ENCODE assay signal across 10 cellular contexts in genomic region chr7:68321076-68321639, GRCh38.
DNase-seq lines count a peak whose midpoint lies in the region; ATAC-seq, FAIRE-seq and TF ChIP-seq lines count a peak whose summit lies in the region.
"Had no signal": no experiment of that assay in that cellular context is flagged by ENCODE, and none has a peak within 500 bp of the region (broad histone marks: within the 10 kb centered on the region; RNA-seq: fewer than 3 reads in every experiment).

No MANE protein-coding gene starts in this region.

- peaks cover 33% of the 10 kb centered on the region for H3K9me3 Mint-ChIP-seq in activated T-helper 2 cell treated with anti-CD3 and anti-CD28 coated beads, Interferon-gamma antibody, Interleukin-2, Interleukin-4, amounts not matched to agents 10 μg/mL and 5 μg/mL and 100 μg/mL, durations not matched to agents 14 hours and 24 hours and 36 hours

- no peak overlapping the region for H3K27ac Mint-ChIP-seq in activated T-helper 2 cell treated with anti-CD3 and anti-CD28 coated beads, Interferon-gamma antibody, Interleukin-2, Interleukin-4, amounts not matched to agents 10 μg/mL and 5 μg/mL and 100 μg/mL, durations not matched to agents 14 hours and 24 hours and 36 hours
- H3K27ac Mint-ChIP-seq: activated naive CD4-positive, alpha-beta T cell treated with anti-CD3 and anti-CD28 coated beads for 36 hours had no signal

- H3K4me1 Mint-ChIP-seq in activated T-helper 2 cell treated with anti-CD3 and anti-CD28 coated beads, Interferon-gamma antibody, Interleukin-2, Interleukin-4, amounts not matched to agents 10 μg/mL and 5 μg/mL and 100 μg/mL, durations not matched to agents 14 hours and 24 hours and 36 hours (ENCODE audit: low read depth) = no peaks in the 10 kb centered on the region

- FAIRE-seq in urothelium cell line (lab: Jason Lieb, UNC) = peak; percentile 27
- FAIRE-seq: GM18507 had no signal

- intact Hi-C loops in activated T-helper 2 cell treated with anti-CD3 and anti-CD28 coated beads, Interferon-gamma antibody, Interleukin-2, Interleukin-4, amounts not matched to agents 10 μg/mL and 5 μg/mL and 100 μg/mL, durations not matched to agents 14 hours and 24 hours and 36 hours (cut with micrococcal nuclease) = no loop called here

- peak; percentile 26 for DNase-seq in DMS53 (lab: John Stamatoyannopoulos, UW)
- DNase-seq in DMS53 treated with DMSO at 0.1 percent for 48 hours (lab: John Stamatoyannopoulos, UW; ENCODE audit: unreplicated experiment) = no peak
- peak; percentile 69 for DNase-seq in kidney tubule cell (ENCODE audit: low spot score)
- DNase-seq in urothelium cell line (ENCODE audit: low spot score) = peak; percentile 62
- no peak for DNase-seq in activated T-helper 2 cell treated with anti-CD3 and anti-CD28 coated beads, Interferon-gamma antibody, Interleukin-2, Interleukin-4, amounts not matched to agents 10 μg/mL and 5 μg/mL and 100 μg/mL, durations not matched to agents 14 hours and 24 hours and 36 hours (ENCODE audit: low spot score)
- DNase-seq: activated naive CD4-positive, alpha-beta T cell treated with anti-CD3 and anti-CD28 coated beads for 36 hours had no signal

- no peak for ATAC-seq in SK-N-SH treated with all-trans-retinoic acid at 6 μM for 48 hours
- ATAC-seq in HG03469 (IDR thresholded peaks at IDR 0.05; ENCODE audit: unreplicated experiment) = no peak
- no peak for ATAC-seq in HG02759 (IDR thresholded peaks at IDR 0.05; ENCODE audit: unreplicated experiment)

- no peaks in the 10 kb centered on the region for H3K27me3 Mint-ChIP-seq in activated T-helper 2 cell treated with anti-CD3 and anti-CD28 coated beads, Interferon-gamma antibody, Interleukin-2, Interleukin-4, amounts not matched to agents 10 μg/mL and 5 μg/mL and 100 μg/mL, durations not matched to agents 14 hours and 24 hours and 36 hours (ENCODE audit: low read depth)

- no peaks in the 10 kb centered on the region for H3K36me3 Mint-ChIP-seq in activated T-helper 2 cell treated with anti-CD3 and anti-CD28 coated beads, Interferon-gamma antibody, Interleukin-2, Interleukin-4, amounts not matched to agents 10 μg/mL and 5 μg/mL and 100 μg/mL, durations not matched to agents 14 hours and 24 hours and 36 hours (ENCODE audit: low read depth)

- H3K4me3 Mint-ChIP-seq in activated T-helper 2 cell treated with anti-CD3 and anti-CD28 coated beads, Interferon-gamma antibody, Interleukin-2, Interleukin-4, amounts not matched to agents 10 μg/mL and 5 μg/mL and 100 μg/mL, durations not matched to agents 14 hours and 24 hours and 36 hours (ENCODE audit: low read depth) = no peak overlapping the region
- H3K4me3 Mint-ChIP-seq: activated naive CD4-positive, alpha-beta T cell treated with anti-CD3 and anti-CD28 coated beads for 36 hours had no signal

TF ChIP-seq in SK-N-SH treated with all-trans-retinoic acid at 6 μM for 48 hours, 23 proteins besides CTCF, POLR2A, EP300 and RAD21:
- TF ChIP-seq CREB5 (CRISPR knock-in tag; IDR thresholded peaks at IDR 0.05; ENCODE audit: low read depth) = no peak
- no peak for TF ChIP-seq OSR1 (CRISPR knock-in tag; IDR thresholded peaks at IDR 0.05)
- no peak for TF ChIP-seq ISL1 (CRISPR knock-in tag; IDR thresholded peaks at IDR 0.05)
- TF ChIP-seq TSHZ2 (CRISPR knock-in tag; IDR thresholded peaks at IDR 0.05) = peak; percentile 62; the same call in 1 of the 2 replicates
- TF ChIP-seq TCF4 (CRISPR knock-in tag; IDR thresholded peaks at IDR 0.05; ENCODE audit: borderline replicate concordance) = peak; percentile 76; the same call in 1 of the 2 replicates
- no peak for TF ChIP-seq BACH2 (CRISPR knock-in tag; IDR thresholded peaks at IDR 0.05; ENCODE audit: borderline replicate concordance)
- no peak for TF ChIP-seq PATZ1 (CRISPR knock-in tag; IDR thresholded peaks at IDR 0.05; ENCODE audit: borderline replicate concordance)
- TF ChIP-seq CSDC2 (CRISPR knock-in tag; IDR thresholded peaks at IDR 0.05) = no peak
- TF ChIP-seq ZFP30 (CRISPR knock-in tag; IDR thresholded peaks at IDR 0.05) = no peak

Comparison
In these comparisons a context has a peak if more than half of its experiments do, and no peak if none do; other contexts are left out.
1. DNase-seq: peak in DMS53 (single experiment), kidney tubule cell (single experiment) and urothelium cell line (single experiment); none in DMS53 treated with DMSO at 0.1 percent for 48 hours (single experiment) and activated T-helper 2 cell treated with anti-CD3 and anti-CD28 coated beads, Interferon-gamma antibody, Interleukin-2, Interleukin-4, amounts not matched to agents 10 μg/mL and 5 μg/mL and 100 μg/mL, durations not matched to agents 14 hours and 24 hours and 36 hours (single experiment).